In the genomic region with DNA sequence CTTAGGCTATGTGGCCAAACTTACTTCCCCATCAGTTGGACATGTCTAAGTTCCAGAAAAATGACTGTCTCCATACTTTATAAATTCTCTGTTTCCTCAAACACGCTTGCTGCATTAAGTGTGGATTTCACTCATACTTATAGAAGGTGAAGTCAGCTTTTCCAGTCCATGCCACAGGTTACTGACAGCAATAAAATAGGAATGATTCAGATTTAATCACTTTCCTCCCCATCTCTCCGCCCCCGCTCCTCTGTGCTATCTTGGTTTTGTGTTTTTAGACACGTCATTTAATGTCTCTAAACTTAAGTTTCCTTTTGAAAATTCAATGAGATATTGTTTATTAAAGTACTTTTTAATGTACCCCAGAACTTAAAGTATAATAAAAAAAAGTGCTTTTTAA, we compare ENCODE assay signal across 28 cellular contexts.
DNase-seq lines count a peak whose midpoint lies in the region; ATAC-seq and TF ChIP-seq lines count a peak whose summit lies in the region.
"Had no signal": no experiment of that assay in that cellular context is flagged by ENCODE, and none has a peak within 500 bp of the region (broad histone marks: within the 10 kb centered on the region; RNA-seq: fewer than 3 reads in every experiment).

No MANE protein-coding gene starts in this region.

- TF ChIP-seq CTCF in mammary epithelial cell (conservative IDR thresholded peaks at IDR 0.05 in 1 of 2, IDR thresholded peaks at IDR 0.05 in 1 of 2; ENCODE audit: extremely low read depth in 1 of 2, insufficient read depth in 1 of 2, low read depth in 1 of 2, low read length in 2 of 2) (no peak), breast epithelium (IDR thresholded peaks at IDR 0.05) (no peak), heart left ventricle (IDR thresholded peaks at IDR 0.05) (no peak)

- peaks cover 0 to 13% of the 10 kb centered on the region in 2 donors for H3K9me3 Mint-ChIP-seq in stimulated activated naive CD8-positive, alpha-beta T cell treated with anti-CD3 and anti-CD28 coated beads, Interleukin-15, amount 100 ng/mL, for 72 hours

- WGBS in mammary epithelial cell (ENCODE audit: low coverage, missing lambda C conversion rate), result 59% methylated on average over 4 of the region's 4 CpGs
- 80 to 87% (median 83%) methylated on average over 4 of the region's 4 CpGs for WGBS in heart left ventricle, 4 donors

- H3K4me1 ChIP-seq in mammary epithelial cell (ENCODE audit: insufficient read depth, low read length) (no peaks in the 10 kb centered on the region), breast epithelium (no peaks in the 10 kb centered on the region), heart left ventricle (no peaks in the 10 kb centered on the region)
- H3K4me1 ChIP-seq: adrenal gland, left lung, Peyer's patch, right lobe of liver, SJSA1, suprapubic skin had no signal

- CTCF ChIA-PET in mammary epithelial cell (lab: Charles Lee; ENCODE audit: low non-redundant PET), result interaction anchor here (0.5 to 0.6 kb wide), 2 partner anchors 55 to 993 kb away, joined by 3 to 5 read pairs; no protein-coding TSS in a partner anchor

- H3K4me3 ChIP-seq in mammary epithelial cell (replicated peaks in 1 of 3; ENCODE audit: insufficient read depth in 1 of 3, low read depth in 2 of 3, low read length in 3 of 3) (no peak overlapping the region), breast epithelium (no peak overlapping the region), heart left ventricle (no peak overlapping the region)
- H3K4me3 ChIP-seq: adrenal gland, left lung, Peyer's patch, right lobe of liver, SJSA1, suprapubic skin had no signal

- H3K9me3 ChIP-seq in mammary epithelial cell (replicated peaks; ENCODE audit: insufficient read depth, low read length) (peaks cover 4% of the 10 kb centered on the region), breast epithelium (no peaks in the 10 kb centered on the region), heart left ventricle (no peaks in the 10 kb centered on the region)
- H3K9me3 ChIP-seq: adrenal gland, Peyer's patch, right lobe of liver, SJSA1, suprapubic skin had no signal

- H3K36me3 ChIP-seq in mammary epithelial cell (ENCODE audit: insufficient read depth, low read length), result no peaks in the 10 kb centered on the region
- no peaks in the 10 kb centered on the region for H3K36me3 ChIP-seq in breast epithelium
- H3K36me3 ChIP-seq in heart left ventricle, result no peaks in the 10 kb centered on the region
- H3K36me3 ChIP-seq: adrenal gland, left lung, Peyer's patch, right lobe of liver, SJSA1, suprapubic skin had no signal

- DNase-seq in mammary epithelial cell (peak; percentile 69), breast epithelium (ENCODE audit: low spot score in 2 of 2) (no peak), head of caudate nucleus (peak in 39 of 42 donors; percentile 6 to 78 (median 45)), heart left ventricle (no peak), NCI-H2081 (lab: John Stamatoyannopoulos, UW) (no peak)
- no peak for DNase-seq in stimulated activated naive CD8-positive, alpha-beta T cell treated with anti-CD3 and anti-CD28 coated beads, Interleukin-15, amount 100 ng/mL, for 72 hours
- DNase-seq: activated CD4-positive, alpha-beta T cell treated with anti-CD3 and anti-CD28 coated beads, Interleukin-2, amount 50 U/mL, for 48 hours; activated CD4-positive, CD25-positive, alpha-beta regulatory T cell; activated naive CD4-positive, alpha-beta T cell treated with Interleukin-2 at 50 U/mL for 16 hours; adrenal gland; CD4-positive, alpha-beta T cell; effector CD4-positive, alpha-beta T cell; hippocampal formation; left lung; NCI-H1105; NCI-H1930; NCI-H526 treated with DMSO at 0.1 percent for 48 hours; Peyer's patch; right lobe of liver; stimulated activated CD4-positive, alpha-beta T cell treated with anti-CD3 and anti-CD28 coated beads, Interleukin-4, amount 100 ng/mL, for 4 hours; T-helper 1 cell had no signal

- no peaks in the 10 kb centered on the region for H3K27me3 Mint-ChIP-seq in stimulated activated naive CD8-positive, alpha-beta T cell treated with anti-CD3 and anti-CD28 coated beads, Interleukin-15, amount 100 ng/mL, for 72 hours
- H3K27me3 Mint-ChIP-seq: CD4-positive, alpha-beta T cell; stimulated activated memory B cell treated with anti-CD40 and anti-IgM and Interleukin-4, amounts not matched to agents 10 μg/mL and 1 μg/mL and 100 μg/mL, for 72 hours had no signal

- H3K4me3 Mint-ChIP-seq in stimulated activated naive CD8-positive, alpha-beta T cell treated with anti-CD3 and anti-CD28 coated beads, Interleukin-15, amount 100 ng/mL, for 72 hours, result no peak overlapping the region
- H3K4me3 Mint-ChIP-seq: CD4-positive, alpha-beta T cell; stimulated activated memory B cell treated with anti-CD40 and anti-IgM and Interleukin-4, amounts not matched to agents 10 μg/mL and 1 μg/mL and 100 μg/mL, for 72 hours had no signal

- H3K27me3 ChIP-seq in mammary epithelial cell (ENCODE audit: insufficient read depth, low read length) (no peaks in the 10 kb centered on the region), breast epithelium (no peaks in the 10 kb centered on the region), heart left ventricle (no peaks in the 10 kb centered on the region)
- H3K27me3 ChIP-seq: adrenal gland, left lung, Peyer's patch, right lobe of liver, SJSA1, suprapubic skin had no signal

- no peak overlapping the region for H2AFZ ChIP-seq in mammary epithelial cell (ENCODE audit: low read depth, low read length)

- no peak overlapping the region for H3K9ac ChIP-seq in mammary epithelial cell (ENCODE audit: insufficient read depth, low read length)

- H3K27ac ChIP-seq in mammary epithelial cell (ENCODE audit: insufficient read depth, low read depth, low read length) (no peak overlapping the region), breast epithelium (no peak overlapping the region), heart left ventricle (no peak overlapping the region)
- H3K27ac ChIP-seq: 22Rv1, adrenal gland, left lung, Peyer's patch, right lobe of liver, SJSA1, suprapubic skin had no signal

- H3K4me2 ChIP-seq in mammary epithelial cell (ENCODE audit: insufficient read depth, low read depth, low read length), result no peak overlapping the region

- ATAC-seq in SK-N-SH treated with all-trans-retinoic acid at 6 μM for 48 hours (peak; percentile 74), heart left ventricle (no peak), GM21360 (IDR thresholded peaks at IDR 0.05; ENCODE audit: unreplicated experiment) (no peak)
- no peak for ATAC-seq in stimulated activated naive CD8-positive, alpha-beta T cell treated with anti-CD3 and anti-CD28 coated beads, Interleukin-15, amount 100 ng/mL, for 72 hours
- ATAC-seq: HCT116; left lung; right lobe of liver; stimulated activated memory B cell treated with anti-CD40 and anti-IgM and Interleukin-4, amounts not matched to agents 10 μg/mL and 1 μg/mL and 100 μg/mL, for 72 hours had no signal

- TF ChIP-seq POLR2A in breast epithelium (IDR thresholded peaks at IDR 0.05), result no peak
- no peak for TF ChIP-seq POLR2A in heart left ventricle (IDR thresholded peaks at IDR 0.05)

- H3K27ac Mint-ChIP-seq in stimulated activated naive CD8-positive, alpha-beta T cell treated with anti-CD3 and anti-CD28 coated beads, Interleukin-15, amount 100 ng/mL, for 72 hours, result no peak overlapping the region
- H3K27ac Mint-ChIP-seq: CD4-positive, alpha-beta T cell; stimulated activated memory B cell treated with anti-CD40 and anti-IgM and Interleukin-4, amounts not matched to agents 10 μg/mL and 1 μg/mL and 100 μg/mL, for 72 hours had no signal

- no peaks in the 10 kb centered on the region for H3K79me2 ChIP-seq in mammary epithelial cell (ENCODE audit: insufficient read depth, low read length)

- no TSS peak for BruUV-seq in mammary epithelial cell (replicated peaks; lab: Mats Ljungman, UMichigan)

- intact Hi-C loops in mammary epithelial cell (cut with micrococcal nuclease), result no loop called here
- intact Hi-C loops in breast epithelium (cut with DNase I; ENCODE audit: low total_unique reads), result no loop called here
- intact Hi-C loops in head of caudate nucleus (cut with DNase I), result no loop called here
- intact Hi-C loops in heart left ventricle (cut with DNase I), result loop anchor here in 2 of 10 donors (1.0 to 10.0 kb wide), 2 partner anchors 8 to 62 kb away; no protein-coding TSS in a partner anchor

- in situ Hi-C loops in mammary epithelial cell (cut with MboI; ENCODE audit: low sequenced_read_pairs in 2 of 2), result no loop called here

- dilution Hi-C loops in mammary epithelial cell (cut with HindIII; ENCODE audit: low sequenced_read_pairs), result no loop called here

- no peaks in the 10 kb centered on the region for H4K20me1 ChIP-seq in mammary epithelial cell (ENCODE audit: insufficient read depth, low read length)

- H3K4me1 Mint-ChIP-seq in stimulated activated naive CD8-positive, alpha-beta T cell treated with anti-CD3 and anti-CD28 coated beads, Interleukin-15, amount 100 ng/mL, for 72 hours, result no peaks in the 10 kb centered on the region
- H3K4me1 Mint-ChIP-seq: stimulated activated memory B cell treated with anti-CD40 and anti-IgM and Interleukin-4, amounts not matched to agents 10 μg/mL and 1 μg/mL and 100 μg/mL, for 72 hours had no signal

TF ChIP-seq in SK-N-SH treated with all-trans-retinoic acid at 6 μM for 48 hours, 23 proteins besides CTCF, POLR2A, EP300 and RAD21 (continues in another document):
- no peak for TF ChIP-seq ESRRG (CRISPR knock-in tag; IDR thresholded peaks at IDR 0.05)
- TF ChIP-seq BACH2 (CRISPR knock-in tag; IDR thresholded peaks at IDR 0.05; ENCODE audit: borderline replicate concordance), result no peak
- TF ChIP-seq, protein P1, sequence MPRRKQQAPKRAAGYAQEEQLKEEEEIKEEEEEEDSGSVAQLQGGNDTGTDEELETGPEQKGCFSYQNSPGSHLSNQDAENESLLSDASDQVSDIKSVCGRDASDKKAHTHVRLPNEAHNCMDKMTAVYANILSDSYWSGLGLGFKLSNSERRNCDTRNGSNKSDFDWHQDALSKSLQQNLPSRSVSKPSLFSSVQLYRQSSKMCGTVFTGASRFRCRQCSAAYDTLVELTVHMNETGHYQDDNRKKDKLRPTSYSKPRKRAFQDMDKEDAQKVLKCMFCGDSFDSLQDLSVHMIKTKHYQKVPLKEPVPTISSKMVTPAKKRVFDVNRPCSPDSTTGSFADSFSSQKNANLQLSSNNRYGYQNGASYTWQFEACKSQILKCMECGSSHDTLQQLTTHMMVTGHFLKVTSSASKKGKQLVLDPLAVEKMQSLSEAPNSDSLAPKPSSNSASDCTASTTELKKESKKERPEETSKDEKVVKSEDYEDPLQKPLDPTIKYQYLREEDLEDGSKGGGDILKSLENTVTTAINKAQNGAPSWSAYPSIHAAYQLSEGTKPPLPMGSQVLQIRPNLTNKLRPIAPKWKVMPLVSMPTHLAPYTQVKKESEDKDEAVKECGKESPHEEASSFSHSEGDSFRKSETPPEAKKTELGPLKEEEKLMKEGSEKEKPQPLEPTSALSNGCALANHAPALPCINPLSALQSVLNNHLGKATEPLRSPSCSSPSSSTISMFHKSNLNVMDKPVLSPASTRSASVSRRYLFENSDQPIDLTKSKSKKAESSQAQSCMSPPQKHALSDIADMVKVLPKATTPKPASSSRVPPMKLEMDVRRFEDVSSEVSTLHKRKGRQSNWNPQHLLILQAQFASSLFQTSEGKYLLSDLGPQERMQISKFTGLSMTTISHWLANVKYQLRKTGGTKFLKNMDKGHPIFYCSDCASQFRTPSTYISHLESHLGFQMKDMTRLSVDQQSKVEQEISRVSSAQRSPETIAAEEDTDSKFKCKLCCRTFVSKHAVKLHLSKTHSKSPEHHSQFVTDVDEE (CRISPR knock-in tag; IDR thresholded peaks at IDR 0.05), result no peak
- TF ChIP-seq TCF4 (CRISPR knock-in tag; IDR thresholded peaks at IDR 0.05; ENCODE audit: borderline replicate concordance), result no peak

Comparison
In these comparisons a context has a peak if more than half of its experiments do, and no peak if none do; other contexts are left out.
1. DNase-seq: peak in mammary epithelial cell (single experiment) and head of caudate nucleus (39 of 42); none in breast epithelium (0 of 2), heart left ventricle (0 of 5), NCI-H2081 (0 of 2) and stimulated activated naive CD8-positive, alpha-beta T cell treated with anti-CD3 and anti-CD28 coated beads, Interleukin-15, amount 100 ng/mL, for 72 hours (0 of 2).